10 cellular contexts compared by ENCODE assay signal in the genomic region with DNA sequence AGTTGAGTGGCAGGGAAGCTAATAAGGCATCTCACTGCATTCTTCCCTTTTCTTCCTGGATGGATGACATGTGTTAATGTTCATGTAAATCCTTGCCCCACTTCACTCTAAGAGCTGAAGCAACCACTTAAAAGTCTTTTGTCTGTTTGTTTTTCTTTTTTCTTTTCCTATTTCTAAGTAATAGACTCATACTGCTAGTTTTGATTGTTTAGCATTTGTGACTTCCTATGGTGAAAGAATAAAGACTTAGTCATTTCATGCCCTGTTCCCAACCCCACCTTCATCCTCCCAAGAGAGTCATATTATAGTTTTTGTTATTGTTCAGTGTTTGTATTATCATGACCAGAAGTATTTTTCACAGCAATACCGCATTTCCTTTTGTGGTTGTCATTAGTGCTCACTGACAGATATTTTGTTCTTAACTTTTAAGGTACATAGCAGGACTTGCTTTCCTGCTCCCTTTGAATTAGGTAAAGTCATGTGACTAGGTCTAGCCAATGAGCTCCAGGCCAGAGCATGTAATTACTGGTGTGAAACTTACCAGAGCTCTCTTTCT. TPM values are rescaled to one million over a fixed set of nuclear protein-coding genes. Genes with fewer than 3 reads are reported as not detected.
DNase-seq lines count a peak whose midpoint lies in the region; ATAC-seq and TF ChIP-seq lines count a peak whose summit lies in the region.
"Had no signal": no experiment of that assay in that cellular context is flagged by ENCODE, and none has a peak within 500 bp of the region (broad histone marks: within the 10 kb centered on the region; RNA-seq: fewer than 3 reads in every experiment).

No MANE protein-coding gene starts in this region.

- peaks cover 16% of the 10 kb centered on the region for H3K36me3 Mint-ChIP-seq in activated naive CD8-positive, alpha-beta T cell treated with anti-CD3 and anti-CD28 coated beads, Interleukin-2, amount 10 ng/mL, durations not matched to agents 7 days and 5 days
- H3K36me3 Mint-ChIP-seq in activated naive CD8-positive, alpha-beta T cell treated with anti-CD3 and anti-CD28 coated beads for 36 hours = peaks cover 5% of the 10 kb centered on the region

- no peak overlapping the region for H3K4me3 Mint-ChIP-seq in activated naive CD8-positive, alpha-beta T cell treated with anti-CD3 and anti-CD28 coated beads, Interleukin-2, amount 10 ng/mL, durations not matched to agents 7 days and 5 days
- no peak overlapping the region for H3K4me3 Mint-ChIP-seq in activated naive CD8-positive, alpha-beta T cell treated with anti-CD3 and anti-CD28 coated beads for 36 hours
- peak overlapping the region in 1 of 2 donors; percentile 38 for H3K4me3 Mint-ChIP-seq in stimulated activated naive CD8-positive, alpha-beta T cell treated with anti-CD3 and anti-CD28 coated beads, Interleukin-15, amount 100 ng/mL, for 72 hours
- H3K4me3 Mint-ChIP-seq: neural crest cell had no signal

- DNase-seq in activated naive CD8-positive, alpha-beta T cell treated with anti-CD3 and anti-CD28 coated beads, Interleukin-2, amount 10 ng/mL, durations not matched to agents 7 days and 5 days = no peak
- DNase-seq in activated naive CD8-positive, alpha-beta T cell treated with anti-CD3 and anti-CD28 coated beads for 36 hours = no peak
- DNase-seq in T-helper 2 cell (peak in 3 of 5 experiments; percentile 9 to 96 (median 76)), epithelial cell of esophagus (ENCODE audit: low read depth) (peak; percentile 85), SIG-M5 (lab: John Stamatoyannopoulos, UW) (no peak), middle frontal gyrus (ENCODE audit: extremely low spot score, low spot score) (no peak), NCI-H1105 treated with DMSO at 0.1 percent for 48 hours (lab: John Stamatoyannopoulos, UW) (no peak)
- DNase-seq in stimulated activated naive CD8-positive, alpha-beta T cell treated with anti-CD3 and anti-CD28 coated beads, Interleukin-15, amount 100 ng/mL, for 72 hours = peak in 1 of 2 donors; percentile 59

- peak overlapping the region; percentile 2 for H3K27ac Mint-ChIP-seq in activated naive CD8-positive, alpha-beta T cell treated with anti-CD3 and anti-CD28 coated beads, Interleukin-2, amount 10 ng/mL, durations not matched to agents 7 days and 5 days
- H3K27ac Mint-ChIP-seq in activated naive CD8-positive, alpha-beta T cell treated with anti-CD3 and anti-CD28 coated beads for 36 hours = no peak overlapping the region
- H3K27ac Mint-ChIP-seq in stimulated activated naive CD8-positive, alpha-beta T cell treated with anti-CD3 and anti-CD28 coated beads, Interleukin-15, amount 100 ng/mL, for 72 hours = peak overlapping the region in 1 of 2 donors; percentile 23

- POLR2A ChIA-PET in activated naive CD8-positive, alpha-beta T cell treated with anti-CD3 and anti-CD28 coated beads, Interleukin-2, amount 10 ng/mL, durations not matched to agents 7 days and 5 days (lab: Charles Lee) = interaction anchor here (0.6 to 0.8 kb wide), 2 partner anchors 15 to 42 kb away, joined by 3 read pairs; no protein-coding TSS in a partner anchor

- no peak for TF ChIP-seq CTCF in epithelial cell of esophagus (IDR thresholded peaks at IDR 0.05; ENCODE audit: insufficient read depth, low read depth, low read length, missing control alignments)

- ATAC-seq in activated naive CD8-positive, alpha-beta T cell treated with anti-CD3 and anti-CD28 coated beads, Interleukin-2, amount 10 ng/mL, durations not matched to agents 7 days and 5 days (ENCODE audit: low read depth) = peak; percentile 87
- peak; percentile 96 for ATAC-seq in stimulated activated naive CD8-positive, alpha-beta T cell treated with anti-CD3 and anti-CD28 coated beads, Interleukin-15, amount 100 ng/mL, for 72 hours

- H3K4me3 ChIP-seq in epithelial cell of esophagus (ENCODE audit: low read length) = no peak overlapping the region
- H3K4me3 ChIP-seq: hepatocyte had no signal

- peaks cover 14% of the 10 kb centered on the region for H3K4me1 Mint-ChIP-seq in activated naive CD8-positive, alpha-beta T cell treated with anti-CD3 and anti-CD28 coated beads, Interleukin-2, amount 10 ng/mL, durations not matched to agents 7 days and 5 days
- peaks cover 9% of the 10 kb centered on the region for H3K4me1 Mint-ChIP-seq in activated naive CD8-positive, alpha-beta T cell treated with anti-CD3 and anti-CD28 coated beads for 36 hours
- H3K4me1 Mint-ChIP-seq in stimulated activated naive CD8-positive, alpha-beta T cell treated with anti-CD3 and anti-CD28 coated beads, Interleukin-15, amount 100 ng/mL, for 72 hours = peaks cover 14% of the 10 kb centered on the region
- H3K4me1 Mint-ChIP-seq: neural crest cell had no signal

- peaks cover 17% of the 10 kb centered on the region for H3K9me3 Mint-ChIP-seq in activated naive CD8-positive, alpha-beta T cell treated with anti-CD3 and anti-CD28 coated beads, Interleukin-2, amount 10 ng/mL, durations not matched to agents 7 days and 5 days
- H3K9me3 Mint-ChIP-seq in activated naive CD8-positive, alpha-beta T cell treated with anti-CD3 and anti-CD28 coated beads for 36 hours = peaks cover 17% of the 10 kb centered on the region
- H3K9me3 Mint-ChIP-seq in stimulated activated naive CD8-positive, alpha-beta T cell treated with anti-CD3 and anti-CD28 coated beads, Interleukin-15, amount 100 ng/mL, for 72 hours = peaks cover 19 to 33% of the 10 kb centered on the region in 2 donors

- peaks cover 10% of the 10 kb centered on the region for H3K27me3 Mint-ChIP-seq in activated naive CD8-positive, alpha-beta T cell treated with anti-CD3 and anti-CD28 coated beads, Interleukin-2, amount 10 ng/mL, durations not matched to agents 7 days and 5 days
- H3K27me3 Mint-ChIP-seq in activated naive CD8-positive, alpha-beta T cell treated with anti-CD3 and anti-CD28 coated beads for 36 hours = no peaks in the 10 kb centered on the region
- no peaks in the 10 kb centered on the region for H3K27me3 Mint-ChIP-seq in stimulated activated naive CD8-positive, alpha-beta T cell treated with anti-CD3 and anti-CD28 coated beads, Interleukin-15, amount 100 ng/mL, for 72 hours

RNA-seq across cellular contexts. Expression of a gene that starts 18.1 kb away (rescaled TPM):
- total RNA-seq in activated naive CD8-positive, alpha-beta T cell treated with anti-CD3 and anti-CD28 coated beads, Interleukin-2, amount 10 ng/mL, durations not matched to agents 7 days and 5 days = not detected
- not detected for total RNA-seq in activated naive CD8-positive, alpha-beta T cell treated with anti-CD3 and anti-CD28 coated beads for 36 hours
- total RNA-seq: neural crest cell had no signal

Comparison
In these comparisons a context has a peak if more than half of its experiments do, and no peak if none do; other contexts are left out.
1. DNase-seq: peak in T-helper 2 cell (3 of 5) and epithelial cell of esophagus (single experiment); none in activated naive CD8-positive, alpha-beta T cell treated with anti-CD3 and anti-CD28 coated beads, Interleukin-2, amount 10 ng/mL, durations not matched to agents 7 days and 5 days (single experiment), activated naive CD8-positive, alpha-beta T cell treated with anti-CD3 and anti-CD28 coated beads for 36 hours (single experiment), SIG-M5 (single experiment), middle frontal gyrus (single experiment) and NCI-H1105 treated with DMSO at 0.1 percent for 48 hours (single experiment).